In the genomic region with DNA sequence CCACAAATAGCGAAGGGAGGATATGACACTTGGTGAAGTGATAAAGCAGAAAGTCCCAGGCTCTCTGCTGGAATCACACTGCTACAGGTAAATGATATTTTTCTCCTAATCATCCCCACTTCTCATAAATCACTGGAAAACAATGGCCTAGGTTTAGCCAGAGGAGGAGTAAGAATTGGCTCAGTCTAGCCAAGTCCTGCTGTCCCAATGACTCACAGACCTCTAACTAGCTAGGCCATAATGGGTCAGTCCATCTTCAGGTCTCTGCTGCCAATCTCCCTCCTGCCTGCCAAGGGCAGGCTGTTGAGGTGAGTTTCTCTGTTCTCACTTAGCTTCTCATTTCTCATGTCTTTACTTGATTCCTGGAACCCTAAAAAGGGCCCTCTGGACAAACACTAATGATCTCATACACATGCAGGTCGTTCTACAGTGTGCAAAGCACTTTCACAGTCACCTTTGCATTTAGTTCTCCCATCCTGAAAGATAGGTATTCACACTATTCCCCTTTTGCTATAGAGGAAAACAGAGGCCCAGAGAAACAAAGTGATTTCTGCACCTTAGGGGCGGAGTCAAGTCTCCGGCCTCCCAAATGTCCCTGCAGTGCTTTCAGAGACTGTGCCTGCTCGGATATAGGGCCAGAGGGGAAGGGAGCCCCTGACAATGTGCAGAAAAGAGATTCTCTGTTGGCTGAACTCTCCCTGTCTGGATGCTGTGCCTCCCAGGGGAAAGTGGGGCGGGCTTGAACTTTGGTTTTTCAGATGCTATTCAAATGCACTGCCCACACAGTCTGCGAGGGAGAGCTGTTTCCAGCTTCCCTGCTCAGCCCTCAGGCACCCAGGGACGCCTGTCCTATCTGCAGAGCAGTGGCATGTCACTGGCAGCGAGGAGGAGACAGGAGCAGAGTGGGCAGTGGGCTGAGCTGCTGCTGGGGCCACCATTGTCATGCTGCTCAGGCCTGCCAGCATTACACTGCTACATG, we compare ENCODE assay signal across 1 cellular context.
TF ChIP-seq lines count a peak whose summit lies in the region.

No MANE protein-coding gene starts in this region.

TF ChIP-seq in GM23338, 12 proteins besides CTCF, POLR2A, EP300 and RAD21 (continued from another document):
- TF ChIP-seq, protein P1, sequence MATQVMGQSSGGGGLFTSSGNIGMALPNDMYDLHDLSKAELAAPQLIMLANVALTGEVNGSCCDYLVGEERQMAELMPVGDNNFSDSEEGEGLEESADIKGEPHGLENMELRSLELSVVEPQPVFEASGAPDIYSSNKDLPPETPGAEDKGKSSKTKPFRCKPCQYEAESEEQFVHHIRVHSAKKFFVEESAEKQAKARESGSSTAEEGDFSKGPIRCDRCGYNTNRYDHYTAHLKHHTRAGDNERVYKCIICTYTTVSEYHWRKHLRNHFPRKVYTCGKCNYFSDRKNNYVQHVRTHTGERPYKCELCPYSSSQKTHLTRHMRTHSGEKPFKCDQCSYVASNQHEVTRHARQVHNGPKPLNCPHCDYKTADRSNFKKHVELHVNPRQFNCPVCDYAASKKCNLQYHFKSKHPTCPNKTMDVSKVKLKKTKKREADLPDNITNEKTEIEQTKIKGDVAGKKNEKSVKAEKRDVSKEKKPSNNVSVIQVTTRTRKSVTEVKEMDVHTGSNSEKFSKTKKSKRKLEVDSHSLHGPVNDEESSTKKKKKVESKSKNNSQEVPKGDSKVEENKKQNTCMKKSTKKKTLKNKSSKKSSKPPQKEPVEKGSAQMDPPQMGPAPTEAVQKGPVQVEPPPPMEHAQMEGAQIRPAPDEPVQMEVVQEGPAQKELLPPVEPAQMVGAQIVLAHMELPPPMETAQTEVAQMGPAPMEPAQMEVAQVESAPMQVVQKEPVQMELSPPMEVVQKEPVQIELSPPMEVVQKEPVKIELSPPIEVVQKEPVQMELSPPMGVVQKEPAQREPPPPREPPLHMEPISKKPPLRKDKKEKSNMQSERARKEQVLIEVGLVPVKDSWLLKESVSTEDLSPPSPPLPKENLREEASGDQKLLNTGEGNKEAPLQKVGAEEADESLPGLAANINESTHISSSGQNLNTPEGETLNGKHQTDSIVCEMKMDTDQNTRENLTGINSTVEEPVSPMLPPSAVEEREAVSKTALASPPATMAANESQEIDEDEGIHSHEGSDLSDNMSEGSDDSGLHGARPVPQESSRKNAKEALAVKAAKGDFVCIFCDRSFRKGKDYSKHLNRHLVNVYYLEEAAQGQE (IDR thresholded peaks at IDR 0.05; ENCODE audit: unreplicated experiment): no peak
- no peak for TF ChIP-seq EZH2phosphoT487 (IDR thresholded peaks at IDR 0.05; ENCODE audit: unreplicated experiment)
- no peak for TF ChIP-seq POLR2AphosphoS5 (IDR thresholded peaks at IDR 0.05; ENCODE audit: low read depth)
- no peak for TF ChIP-seq CREB1 (CRISPR knock-in tag; IDR thresholded peaks at IDR 0.05; ENCODE audit: low read depth)
TF ChIP-seq in GM23338: peak in this region for 0.
